Comparison of ENCODE assay signal across 8 cellular contexts in genomic region chr2:64751286-64752260, GRCh38.
DNase-seq lines count a peak whose midpoint lies in the region; ATAC-seq and TF ChIP-seq lines count a peak whose summit lies in the region.

No MANE protein-coding gene starts in this region.

- no peaks in the 10 kb centered on the region for H3K36me3 ChIP-seq in BJ (ENCODE audit: control insufficient read depth, insufficient read depth, low read length)
- H3K36me3 ChIP-seq in mucosa of descending colon (ENCODE audit: low read depth): peaks cover 4% of the 10 kb centered on the region

- POLR2A ChIA-PET in BJ (lab: Charles Lee): interaction anchor here (0.9 to 2.1 kb wide), 2 partner anchors 16 to 98 kb away, joined by 7 to 14 read pairs; partner anchors contain the start of gene SERTAD2
- POLR2A ChIA-PET in WTC11 (lab: Charles Lee): interaction anchor here (0.6 to 2.9 kb wide), 10 partner anchors 9 to 228 kb away, joined by 3 to 26 read pairs (median 4); partner anchors contain the start of genes AFTPH and SERTAD2

- peak overlapping the region; percentile 96 for H3K4me3 Mint-ChIP-seq in WTC11

- H3K9me3 Mint-ChIP-seq in WTC11: peaks cover 12% of the 10 kb centered on the region

- peak; percentile 53 for TF ChIP-seq CTCF in BJ (IDR thresholded peaks at IDR 0.05; ENCODE audit: insufficient read depth, low read depth, low read length)
- no peak for TF ChIP-seq CTCF in WTC11 (IDR thresholded peaks at IDR 0.05)
- peak; percentile 39 for TF ChIP-seq CTCF in epithelial cell of proximal tubule (conservative IDR thresholded peaks at IDR 0.05; ENCODE audit: low read depth, low read length)
- TF ChIP-seq CTCF in mucosa of descending colon (IDR thresholded peaks at IDR 0.05): no peak

- H3K27me3 ChIP-seq in BJ (ENCODE audit: control insufficient read depth, insufficient read depth, low read length): no peaks in the 10 kb centered on the region

- ATAC-seq in GM18511 (IDR thresholded peaks at IDR 0.05; ENCODE audit: unreplicated experiment) (peak; percentile 81), HG02870 (IDR thresholded peaks at IDR 0.05; ENCODE audit: unreplicated experiment) (peak; percentile 78), WTC11 (peak; percentile 87), mucosa of descending colon (peak; percentile 89)

- H3K9me3 ChIP-seq in mucosa of descending colon: no peaks in the 10 kb centered on the region

- peaks cover 15% of the 10 kb centered on the region for H3K4me1 Mint-ChIP-seq in WTC11

- H3K27me3 Mint-ChIP-seq in WTC11 (ENCODE audit: low read depth): peaks cover 23% of the 10 kb centered on the region

- intact Hi-C loops in mucosa of descending colon (cut with DNase I, micrococcal nuclease): loop anchor here (5.0 to 10.0 kb wide), 3 partner anchors 97 to 113 kb away; partner anchors contain the start of gene SERTAD2 (in 2 of the 2)

- H3K4me3 ChIP-seq in BJ (ENCODE audit: low read depth, low read length) (peak overlapping the region; percentile 44), epithelial cell of proximal tubule (ENCODE audit: low read depth, low read length) (peak overlapping the region; percentile 61), mucosa of descending colon (peak overlapping the region; percentile 69)

- H3K36me3 Mint-ChIP-seq in WTC11: 0 out of 2 replicates have a peak, but pooled peaks cover 4% of the 10 kb centered on the region

- peak overlapping the region; percentile 46 for H3K27ac Mint-ChIP-seq in WTC11

- H3K4me1 ChIP-seq in mucosa of descending colon (ENCODE audit: low read depth): peaks cover 5% of the 10 kb centered on the region

- CTCF ChIA-PET in BJ (lab: Yijun Ruan, JAX) (interaction anchor here (0.6 to 4.1 kb wide), 21 partner anchors 9 to 165 kb away, joined by 3 to 21 read pairs (median 4); partner anchors contain the start of gene SERTAD2), WTC11 (lab: Charles Lee) (interaction anchor here (0.7 to 3.5 kb wide), 21 partner anchors 8 to 420 kb away, joined by 3 to 39 read pairs (median 5); partner anchors contain the start of genes CEP68 and SERTAD2)

- no peak for DNase-seq in BJ (ENCODE audit: low read depth)
- peak; percentile 58 for DNase-seq in NCI-H2029 treated with DMSO at 0.1 percent for 48 hours (lab: John Stamatoyannopoulos, UW)
- DNase-seq in WTC11 (ENCODE audit: low spot score): no peak
- DNase-seq in epithelial cell of proximal tubule (ENCODE audit: low read depth): no peak
- peak; percentile 80 to 100 (median 82) for DNase-seq in mucosa of descending colon
- peak; percentile 75 for DNase-seq in ureter (ENCODE audit: low spot score)

TF ChIP-seq in WTC11, 78 proteins besides CTCF, POLR2A, EP300 and RAD21:
- no peak for TF ChIP-seq ZNF512 (CRISPR knock-in tag; IDR thresholded peaks at IDR 0.05; ENCODE audit: borderline replicate concordance)
- TF ChIP-seq GABPB1 (CRISPR knock-in tag; IDR thresholded peaks at IDR 0.05): peak; percentile 42; the same call in 1 of the 2 replicates
- no peak for TF ChIP-seq ZNF423 (CRISPR knock-in tag; IDR thresholded peaks at IDR 0.05)
- TF ChIP-seq FOXK1 (CRISPR knock-in tag; IDR thresholded peaks at IDR 0.05): peak; percentile 3; the same call in 1 of the 2 replicates
- TF ChIP-seq ATF6 (CRISPR knock-in tag; IDR thresholded peaks at IDR 0.05): no peak
- TF ChIP-seq ZNF532 (CRISPR knock-in tag; IDR thresholded peaks at IDR 0.05; ENCODE audit: borderline replicate concordance): 0 out of 2 replicates have a peak, but pooled peaks have one; percentile 51
- TF ChIP-seq NFYB (CRISPR knock-in tag; conservative IDR thresholded peaks at IDR 0.05; ENCODE audit: low read depth): peak; percentile 92

Comparison
In these comparisons a context has a peak if more than half of its experiments do, and no peak if none do; other contexts are left out.
1. DNase-seq: peak in NCI-H2029 treated with DMSO at 0.1 percent for 48 hours (single experiment), mucosa of descending colon (3 of 3) and ureter (single experiment); none in BJ (single experiment), WTC11 (single experiment) and epithelial cell of proximal tubule (single experiment).
2. CTCF ChIP-seq: peak in BJ (single experiment) and epithelial cell of proximal tubule (single experiment); none in WTC11 (single experiment) and mucosa of descending colon (single experiment).
3. Peak in every context shown above with its lines, with median percentiles within 50 percentile points of each other: H3K4me3 ChIP-seq and ATAC-seq.